Comparison of ENCODE assay signal across 12 cellular contexts in the genomic region with DNA sequence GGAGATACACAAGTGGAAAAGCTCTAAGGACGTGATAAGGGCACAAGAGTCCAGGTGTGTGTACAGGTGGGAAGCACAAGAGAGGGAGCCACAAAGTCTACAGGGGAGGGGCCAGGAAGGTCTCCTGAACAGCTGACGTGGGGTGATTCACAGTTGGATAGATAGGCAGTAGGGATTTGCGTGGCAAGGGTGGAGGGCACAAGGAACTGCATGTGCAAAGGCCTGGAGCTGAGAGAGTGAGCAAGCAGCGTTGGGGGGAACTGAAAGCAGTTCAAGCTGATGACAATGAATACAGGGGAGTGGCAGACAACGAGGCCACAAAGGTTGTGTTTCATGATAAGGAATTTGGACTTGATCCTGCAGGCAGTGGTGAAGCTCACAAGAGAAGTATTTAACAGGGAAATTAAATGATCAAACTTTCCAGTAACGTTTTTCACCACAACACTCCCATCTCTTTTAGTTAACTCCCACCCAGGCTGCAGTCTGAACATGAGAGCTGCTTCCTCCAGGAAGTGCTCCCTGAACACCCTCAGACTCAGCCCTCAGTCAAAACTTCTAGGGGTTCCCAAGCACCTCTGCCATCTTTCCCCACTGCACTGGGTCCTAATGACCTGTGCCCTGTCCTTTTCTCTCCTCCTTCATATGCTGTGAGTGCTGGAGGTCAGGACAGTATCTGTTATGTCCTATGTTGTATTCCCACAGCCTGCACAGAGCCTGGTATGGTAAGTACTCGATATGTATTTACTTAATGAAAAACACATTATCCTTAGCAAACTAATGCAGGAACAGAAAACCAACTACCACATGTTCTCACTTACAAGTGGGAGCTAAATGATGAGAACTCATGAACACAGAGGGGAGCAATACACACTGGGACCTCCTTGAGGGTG. TPM values are rescaled to one million over a fixed set of nuclear protein-coding genes. Genes with fewer than 3 reads are reported as not detected.
DNase-seq lines count a peak whose midpoint lies in the region; ATAC-seq and TF ChIP-seq lines count a peak whose summit lies in the region.
"Had no signal": no experiment of that assay in that cellular context is flagged by ENCODE, and none has a peak within 500 bp of the region (broad histone marks: within the 10 kb centered on the region; RNA-seq: fewer than 3 reads in every experiment).

No MANE protein-coding gene starts in this region.

- POLR2A ChIA-PET in CD4-positive, alpha-beta T cell (lab: Charles Lee) = no interaction called here

- no peak for TF ChIP-seq EP300 in gastroesophageal sphincter (IDR thresholded peaks at IDR 0.05)

- WGBS in gastroesophageal sphincter (ENCODE audit: low coverage in 1 of 2), 2 donors = 71 to 77% methylated on average over 6 of the region's 7 CpGs

- H3K36me3 ChIP-seq in Peyer's patch = no peaks in the 10 kb centered on the region
- H3K36me3 ChIP-seq in gastroesophageal sphincter = peaks cover 0 to 14% of the 10 kb centered on the region in 2 donors
- H3K36me3 ChIP-seq: thoracic aorta had no signal

- TF ChIP-seq POLR2A in Peyer's patch (IDR thresholded peaks at IDR 0.05) (peak; percentile 5 to 60), gastroesophageal sphincter (IDR thresholded peaks at IDR 0.05) (no peak)

- ATAC-seq in gastroesophageal sphincter = peak; percentile 25
- no peak for ATAC-seq in activated CD4-positive, CD25-positive, alpha-beta regulatory T cell treated with anti-CD3 and anti-CD28 coated beads, Interleukin-2, amount 50 U/mL, for 24 hours
- ATAC-seq in CD4-positive, alpha-beta T cell (ENCODE audit: poor library complexity) = no peak
- ATAC-seq in HG03196 (IDR thresholded peaks at IDR 0.05; ENCODE audit: unreplicated experiment) = no peak

- H3K27ac Mint-ChIP-seq in type B pancreatic cell = peak overlapping the region; percentile 92
- no peak overlapping the region for H3K27ac Mint-ChIP-seq in CD4-positive, alpha-beta T cell

- CTCF ChIA-PET in CD4-positive, alpha-beta T cell (lab: Charles Lee) = no interaction called here

- no peaks in the 10 kb centered on the region for H3K27me3 Mint-ChIP-seq in type B pancreatic cell
- H3K27me3 Mint-ChIP-seq in CD4-positive, alpha-beta T cell = no peaks in the 10 kb centered on the region

- peak overlapping the region; percentile 59 for H3K4me3 Mint-ChIP-seq in type B pancreatic cell
- no peak overlapping the region for H3K4me3 Mint-ChIP-seq in CD4-positive, alpha-beta T cell

- peaks cover 12% of the 10 kb centered on the region for H3K4me1 Mint-ChIP-seq in type B pancreatic cell (ENCODE audit: unreplicated experiment)
- no peaks in the 10 kb centered on the region for H3K4me1 Mint-ChIP-seq in CD4-positive, alpha-beta T cell (ENCODE audit: low read depth)

- H3K9me3 Mint-ChIP-seq in type B pancreatic cell = no peaks in the 10 kb centered on the region
- H3K9me3 Mint-ChIP-seq in CD4-positive, alpha-beta T cell = no peaks in the 10 kb centered on the region

- intact Hi-C loops in CD4-positive, alpha-beta T cell (cut with DNase I, micrococcal nuclease) = no loop called here

- no peak overlapping the region for H3K4me3 ChIP-seq in Peyer's patch
- H3K4me3 ChIP-seq in gastroesophageal sphincter = no peak overlapping the region
- H3K4me3 ChIP-seq: skin epidermis, thoracic aorta had no signal

- H3K4me1 ChIP-seq in Peyer's patch (no peaks in the 10 kb centered on the region), gastroesophageal sphincter (no peaks in the 10 kb centered on the region)

- H3K9me3 ChIP-seq in Peyer's patch = no peaks in the 10 kb centered on the region
- H3K9me3 ChIP-seq in gastroesophageal sphincter = no peaks in the 10 kb centered on the region
- H3K9me3 ChIP-seq in CD4-positive, alpha-beta T cell (ENCODE audit: control insufficient read depth, low read length) = no peaks in the 10 kb centered on the region
- H3K9me3 ChIP-seq: thoracic aorta had no signal

- H3K36me3 Mint-ChIP-seq in type B pancreatic cell = peaks cover 11% of the 10 kb centered on the region
- peaks cover 40% of the 10 kb centered on the region for H3K36me3 Mint-ChIP-seq in CD4-positive, alpha-beta T cell (ENCODE audit: low read depth)

- peak overlapping the region in 3 of 4 donors; percentile 73 to 97 (median 85) for H3K27ac ChIP-seq in Peyer's patch
- H3K27ac ChIP-seq in gastroesophageal sphincter = no peak overlapping the region
- no peak overlapping the region for H3K27ac ChIP-seq in CD4-positive, alpha-beta T cell (ENCODE audit: low read depth, low read length)
- H3K27ac ChIP-seq: thoracic aorta had no signal

- peak; percentile 1 for DNase-seq in activated CD8-positive, alpha-beta memory T cell treated with anti-CD3 and anti-CD28 coated beads, Interleukin-2, amount 50 U/mL, for 48 hours
- DNase-seq in activated CD8-positive, alpha-beta memory T cell treated with anti-CD3 and anti-CD28 coated beads, Interleukin-2, amount 50 U/mL, for 4 hours = no peak
- DNase-seq in Peyer's patch (peak in 2 of 3 donors; percentile 85 to 92), type B pancreatic cell (ENCODE audit: extremely low spot score, unreplicated experiment) (no peak)
- no peak for DNase-seq in CD4-positive, alpha-beta T cell
- DNase-seq: AML-193, KBM-7 had no signal

- H3K27me3 ChIP-seq in Peyer's patch (no peaks in the 10 kb centered on the region), gastroesophageal sphincter (no peaks in the 10 kb centered on the region)
- H3K27me3 ChIP-seq in CD4-positive, alpha-beta T cell (ENCODE audit: control insufficient read depth, insufficient read depth, low read length) = no peaks in the 10 kb centered on the region

- TF ChIP-seq CTCF in Peyer's patch (IDR thresholded peaks at IDR 0.05) (peak in 1 of 6 experiments; percentile 1), gastroesophageal sphincter (IDR thresholded peaks at IDR 0.05) (no peak), type B pancreatic cell (conservative IDR thresholded peaks at IDR 0.05) (no peak)
- TF ChIP-seq CTCF in CD4-positive, alpha-beta T cell (IDR thresholded peaks at IDR 0.05) = no peak

RNA-seq across cellular contexts. Expression of a gene that starts 49.0 kb away (rescaled TPM):
- total RNA-seq in Peyer's patch (1 to 10 TPM; 1.6 to 4.1 (median 2.9) TPM), gastroesophageal sphincter (1 to 10 TPM; 1.0 to 1.4 (median 1.3) TPM), type B pancreatic cell (ENCODE audit: low replicate concordance) (0.67 and 1.3 TPM in 2 replicates)
- under 1 TPM; 0.81 to 0.96 TPM for total RNA-seq in CD4-positive, alpha-beta T cell

Comparison
In these comparisons a context has a peak if more than half of its experiments do, and no peak if none do; other contexts are left out.
1. DNase-seq: peak in activated CD8-positive, alpha-beta memory T cell treated with anti-CD3 and anti-CD28 coated beads, Interleukin-2, amount 50 U/mL, for 48 hours (single experiment) and Peyer's patch (2 of 3); none in activated CD8-positive, alpha-beta memory T cell treated with anti-CD3 and anti-CD28 coated beads, Interleukin-2, amount 50 U/mL, for 4 hours (single experiment), type B pancreatic cell (single experiment) and CD4-positive, alpha-beta T cell (0 of 10).
2. H3K27ac ChIP-seq: peak in Peyer's patch (3 of 4); none in gastroesophageal sphincter (0 of 4) and CD4-positive, alpha-beta T cell (single experiment).
3. POLR2A ChIP-seq: peak in Peyer's patch (2 of 2); none in gastroesophageal sphincter (0 of 2).